ENCODE assay signal across 8 cellular contexts in the genomic region with DNA sequence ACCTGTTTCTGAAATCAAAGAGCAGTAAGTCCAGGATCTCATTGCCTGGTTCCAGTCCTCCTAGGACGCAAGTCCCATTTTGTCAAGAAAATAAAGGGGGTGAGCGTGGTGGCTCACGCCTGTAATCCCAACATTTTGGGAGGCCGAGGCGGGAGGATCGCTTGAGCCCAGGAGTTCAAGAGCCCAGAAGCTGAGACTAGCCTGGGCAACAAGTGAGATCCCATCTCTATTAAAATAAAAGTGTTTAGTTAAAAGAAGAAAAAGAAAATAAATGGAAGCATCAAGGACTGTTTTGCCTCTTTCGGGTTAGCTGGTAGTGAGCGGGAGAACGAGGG. TPM values are rescaled to one million over a fixed set of nuclear protein-coding genes. Genes with fewer than 3 reads are reported as not detected.
DNase-seq lines count a peak whose midpoint lies in the region; ATAC-seq, FAIRE-seq and TF ChIP-seq lines count a peak whose summit lies in the region.

No MANE protein-coding gene starts in this region.

- 56% methylated on average over 9 of the region's 9 CpGs for WGBS in HUES64

- no peak for TF ChIP-seq CTCF in AG09309 (IDR thresholded peaks at IDR 0.05; ENCODE audit: control insufficient read depth, insufficient read depth, low read depth, low read length, missing control alignments)
- no peak for TF ChIP-seq CTCF in bronchial epithelial cell (IDR thresholded peaks at IDR 0.05; ENCODE audit: insufficient read depth, low read length, severe bottlenecking)
- no peak for TF ChIP-seq CTCF in natural killer cell (IDR thresholded peaks at IDR 0.05)

- H3K4me1 Mint-ChIP-seq in natural killer cell, result peaks cover 10 to 14% of the 10 kb centered on the region in 2 donors

- ATAC-seq in natural killer cell (no peak), GM18868 (IDR thresholded peaks at IDR 0.05; ENCODE audit: unreplicated experiment) (no peak)

- no peak for FAIRE-seq in bronchial epithelial cell (lab: Jason Lieb, UNC)

- H3K4me1 ChIP-seq in HUES64 (ENCODE audit: insufficient read depth, low read length), result no peaks in the 10 kb centered on the region

- peak overlapping the region; percentile 84 to 93 for H3K27ac Mint-ChIP-seq in natural killer cell

- H3K4me3 ChIP-seq in AG09309 (ENCODE audit: control insufficient read depth, low read depth, low read length), result peak overlapping the region; percentile 98
- H3K4me3 ChIP-seq in HUES64 (ENCODE audit: low read length), result peak overlapping the region; percentile 96
- peak overlapping the region; percentile 67 for H3K4me3 ChIP-seq in bronchial epithelial cell (ENCODE audit: low read depth, low read length)

- intact Hi-C loops in natural killer cell (cut with micrococcal nuclease), result loop anchor here (1.0 kb wide), 2 partner anchors 16 to 32 kb away; no protein-coding TSS in a partner anchor

- H3K4me3 Mint-ChIP-seq in natural killer cell, result peak overlapping the region; percentile 93

- no peak overlapping the region for H3K27ac ChIP-seq in HUES64 (ENCODE audit: low read depth, low read length)

- peaks cover 19% of the 10 kb centered on the region for H3K36me3 ChIP-seq in HUES64 (ENCODE audit: insufficient read depth, low read length)
- peaks cover 2% of the 10 kb centered on the region for H3K36me3 ChIP-seq in bronchial epithelial cell (ENCODE audit: control insufficient read depth, insufficient read depth, low read length)

- no peaks in the 10 kb centered on the region for H3K27me3 ChIP-seq in HUES64 (ENCODE audit: insufficient read depth, low read length)
- H3K27me3 ChIP-seq in bronchial epithelial cell (ENCODE audit: control insufficient read depth, insufficient read depth, low read length), result no peaks in the 10 kb centered on the region

- no peaks in the 10 kb centered on the region for H3K9me3 Mint-ChIP-seq in natural killer cell

- peaks cover 9% of the 10 kb centered on the region for H3K9me3 ChIP-seq in HUES64 (ENCODE audit: insufficient read depth, low read depth, low read length)

- DNase-seq in AG09309 (ENCODE audit: low read depth) (no peak), bronchial epithelial cell (ENCODE audit: low read depth) (no peak), natural killer cell (no peak), Ammon's horn (ENCODE audit: low spot score) (no peak), NOMO-1 treated with DMSO at 0.1 percent for 48 hours (lab: John Stamatoyannopoulos, UW; ENCODE audit: unreplicated experiment) (no peak)
- no peak for DNase-seq in stimulated activated CD8-positive, alpha-beta memory T cell treated with anti-CD3 and anti-CD28 coated beads, Interleukin-4, amount 100 ng/mL, for 48 hours

- H3K36me3 Mint-ChIP-seq in natural killer cell, result no peaks in the 10 kb centered on the region

- no peak overlapping the region for H3K9ac ChIP-seq in HUES64 (ENCODE audit: low read depth, low read length)

- H3K27me3 Mint-ChIP-seq in natural killer cell (ENCODE audit: low read depth in 2 of 2), result no peaks in the 10 kb centered on the region

RNA-seq across cellular contexts. Expression of gene HAUS5, which starts 0.3 kb away (rescaled TPM):
- 18.7 TPM for polyA plus RNA-seq in HUES64 (2013, experiment 1 of 2)
- 16.7 TPM for polyA plus RNA-seq in HUES64 (2013, experiment 2 of 2)
- total RNA-seq in bronchial epithelial cell (3.9 and 4.2 TPM in 2 replicates), natural killer cell (10 to 100 TPM; 17.5 to 26.4 (median 21.6) TPM)

RNA-seq across cellular contexts. Expression of gene RBM42, which starts 16.6 kb away (rescaled TPM):
- 56.0 TPM for polyA plus RNA-seq in HUES64 (2013, experiment 1 of 2)
- polyA plus RNA-seq in HUES64 (2013, experiment 2 of 2), result 50.7 TPM
- total RNA-seq in bronchial epithelial cell, result 33.4 and 37.8 TPM in 2 replicates
- total RNA-seq in natural killer cell, result 10 to 100 TPM; 51.6 to 61.7 (median 58.2) TPM

RNA-seq across cellular contexts. Expression of gene PMIS2, which starts 26.2 kb away (rescaled TPM):
- polyA plus RNA-seq in HUES64 (2013, experiment 1 of 2), result not detected
- polyA plus RNA-seq in HUES64 (2013, experiment 2 of 2), result not detected
- total RNA-seq in bronchial epithelial cell (not detected in 2 replicates), natural killer cell (not detected)

RNA-seq across cellular contexts. Expression of gene ETV2, which starts 29.4 kb away (rescaled TPM):
- 1.1 TPM for polyA plus RNA-seq in HUES64 (2013, experiment 1 of 2)
- 1.6 TPM for polyA plus RNA-seq in HUES64 (2013, experiment 2 of 2)
- total RNA-seq in bronchial epithelial cell (under 0.01 and 0.38 TPM in 2 replicates), natural killer cell (1 to 10 TPM in 1 of 3 donors, under 1 TPM in 2; 0.48 to 2.0 (median 0.87) TPM)

RNA-seq across cellular contexts. Expression of gene COX6B1, which starts 35.9 kb away (rescaled TPM):
- polyA plus RNA-seq in HUES64 (2013, experiment 1 of 2), result 494 TPM
- polyA plus RNA-seq in HUES64 (2013, experiment 2 of 2), result 519 TPM
- 217 and 224 TPM in 2 replicates for total RNA-seq in bronchial epithelial cell
- total RNA-seq in natural killer cell, result 100 to 1,000 TPM; 213 to 247 (median 215) TPM
